Comparison of ENCODE assay signal across 8 cellular contexts in the genomic region with DNA sequence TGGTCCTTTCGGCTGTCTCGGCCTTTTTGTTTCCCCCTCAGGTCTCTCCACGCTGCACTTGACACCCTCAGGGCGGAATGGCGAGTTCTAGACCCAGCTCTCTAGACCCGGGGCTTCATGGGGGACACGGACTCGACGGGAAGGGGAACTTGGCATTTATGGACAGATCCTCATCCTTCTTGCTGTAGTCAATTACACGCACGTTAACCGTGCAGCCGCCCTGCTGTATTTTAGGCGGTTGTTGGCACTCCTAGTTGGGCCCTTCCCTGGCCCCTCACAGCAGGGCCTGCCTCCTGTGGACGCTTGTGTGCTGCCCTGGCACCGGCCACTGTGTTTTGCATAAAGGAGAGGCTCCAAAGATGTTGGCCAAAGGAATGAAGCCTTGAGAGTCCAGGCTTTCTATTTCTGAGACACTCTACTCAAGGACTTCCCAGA. TPM values are rescaled to one million over a fixed set of nuclear protein-coding genes. Genes with fewer than 3 reads are reported as not detected.
DNase-seq lines count a peak whose midpoint lies in the region; ATAC-seq, FAIRE-seq and TF ChIP-seq lines count a peak whose summit lies in the region.

No MANE protein-coding gene starts in this region.

- peak overlapping the region; percentile 73 for H2AFZ ChIP-seq in keratinocyte (ENCODE audit: control insufficient read depth, low read length)

- peaks cover 23% of the 10 kb centered on the region for H3K4me1 ChIP-seq in keratinocyte (ENCODE audit: control insufficient read depth, extremely low read depth, insufficient read depth, low read length)
- H3K4me1 ChIP-seq in spleen: peaks cover 4 to 34% (median 13%) of the 10 kb centered on the region in 6 donors

- H3K27me3 ChIP-seq in keratinocyte (ENCODE audit: control insufficient read depth, extremely low read depth, insufficient read depth, low read length): no peaks in the 10 kb centered on the region
- no peaks in the 10 kb centered on the region for H3K27me3 ChIP-seq in spleen (replicated peaks in 1 of 7)

- H3K4me1 Mint-ChIP-seq in MCF 10A (ENCODE audit: insufficient read depth, unreplicated experiment): peaks cover 10% of the 10 kb centered on the region

- dilution Hi-C loops in keratinocyte (cut with MboI; ENCODE audit: extremely low pct_ligation_motif_present, low sequenced_read_pairs): no loop called here

- POLR2A ChIA-PET in MCF 10A (lab: Yijun Ruan, JAX): interaction anchor here (0.5 to 2.7 kb wide), 6 partner anchors 10 to 667 kb away, joined by 3 to 19 read pairs (median 3); no protein-coding TSS in a partner anchor

- no peaks in the 10 kb centered on the region for H3K27me3 Mint-ChIP-seq in MCF 10A (ENCODE audit: insufficient read depth, unreplicated experiment)

- H3K36me3 Mint-ChIP-seq in MCF 10A (ENCODE audit: insufficient read depth, unreplicated experiment): peaks cover 14% of the 10 kb centered on the region

- no peak for FAIRE-seq in keratinocyte (lab: Jason Lieb, UNC)

- 32 to 49% (median 36%) methylated on average over 14 to 16 of the region's 16 CpGs for whole genome bisulfite sequencing in spleen, 5 donors

- H3K9me3 ChIP-seq in keratinocyte (ENCODE audit: control insufficient read depth, low read depth, low read length) (no peaks in the 10 kb centered on the region), spleen (no peaks in the 10 kb centered on the region)

- H3K4me2 ChIP-seq in keratinocyte (ENCODE audit: control insufficient read depth, extremely low read depth, insufficient read depth, low read depth, low read length): peak overlapping the region; percentile 100

- no peaks in the 10 kb centered on the region for H3K9me1 ChIP-seq in keratinocyte (ENCODE audit: control insufficient read depth, extremely low read depth, insufficient read depth, low read length)

- ATAC-seq in GM21737 (IDR thresholded peaks at IDR 0.05; ENCODE audit: unreplicated experiment): no peak

- DNase-seq in stimulated activated CD4-positive, alpha-beta T cell treated with anti-CD3 and anti-CD28 coated beads, Interleukin-2, amount 100 ng/mL, for 24 hours: peak; percentile 9 to 20
- DNase-seq in stimulated activated CD4-positive, alpha-beta T cell treated with anti-CD3 and anti-CD28 coated beads, Interleukin-4, amount 100 ng/mL, for 24 hours: no peak
- peak; percentile 24 for DNase-seq in NOMO-1 treated with DMSO at 0.1 percent for 48 hours (lab: John Stamatoyannopoulos, UW; ENCODE audit: unreplicated experiment)
- no peak for DNase-seq in MCF 10A (ENCODE audit: unreplicated experiment)
- no peak for DNase-seq in keratinocyte (ENCODE audit: low read depth, low spot score)
- no peak for DNase-seq in spleen
- no peak for DNase-seq in HK-2 (ENCODE audit: unreplicated experiment)

- TF ChIP-seq CTCF in MCF 10A (IDR thresholded peaks at IDR 0.05; ENCODE audit: unreplicated experiment): no peak
- TF ChIP-seq CTCF in keratinocyte (optimal IDR thresholded peaks at IDR 0.05 in 1 of 3, IDR thresholded peaks at IDR 0.05 in 1 of 3, conservative IDR thresholded peaks at IDR 0.05 in 1 of 3; ENCODE audit: extremely low read depth in 1 of 3, insufficient read depth in 2 of 3, low read length in 3 of 3): no peak
- no peak for TF ChIP-seq CTCF in spleen (IDR thresholded peaks at IDR 0.05 in 8 of 11, conservative IDR thresholded peaks at IDR 0.05 in 3 of 11)

- CTCF ChIA-PET in MCF 10A (lab: Yijun Ruan, JAX): interaction anchor here (0.6 kb wide), 1 partner anchor 300 kb away, joined by 3 read pairs; no protein-coding TSS in a partner anchor

- H3K27ac ChIP-seq in keratinocyte (ENCODE audit: control insufficient read depth, insufficient read depth, low read length) (no peak overlapping the region), spleen (peak overlapping the region; percentile 78 to 92 (median 88))

- peak overlapping the region; percentile 89 for H3K4me3 Mint-ChIP-seq in MCF 10A (ENCODE audit: unreplicated experiment)

- intact Hi-C loops in MCF 10A (cut with micrococcal nuclease): no loop called here
- intact Hi-C loops in spleen (cut with DNase I; ENCODE audit: low total_unique reads): loop anchor here (10.0 kb wide), 1 partner anchor 212 kb away; no protein-coding TSS in a partner anchor

- no peak for TF ChIP-seq POLR2A in spleen (IDR thresholded peaks at IDR 0.05)

- peak overlapping the region; percentile 57 to 88 (median 69) for H3K4me3 ChIP-seq in keratinocyte (ENCODE audit: control insufficient read depth in 2 of 3, extremely low read depth in 1 of 3, insufficient read depth in 2 of 3, low read depth in 1 of 3, low read length in 3 of 3)
- H3K4me3 ChIP-seq in spleen: peak overlapping the region; percentile 68 to 85 (median 80)

- H3K27ac Mint-ChIP-seq in MCF 10A (ENCODE audit: low read depth, unreplicated experiment): no peak overlapping the region

- H3K36me3 ChIP-seq in keratinocyte (ENCODE audit: control insufficient read depth in 2 of 2, extremely low read depth in 1 of 2, insufficient read depth in 2 of 2, low read length in 2 of 2): peaks cover 0 to 1% of the 10 kb centered on the region in 2 experiments
- peaks cover 0 to 8% (median under 1%) of the 10 kb centered on the region in 6 donors for H3K36me3 ChIP-seq in spleen

- H3K9me3 Mint-ChIP-seq in MCF 10A (ENCODE audit: unreplicated experiment): no peaks in the 10 kb centered on the region

- BruUV-seq in MCF 10A (replicated peaks; lab: Mats Ljungman, UMichigan): no TSS peak

- H3K79me2 ChIP-seq in keratinocyte (ENCODE audit: control insufficient read depth, insufficient read depth, low read length): peaks cover 40% of the 10 kb centered on the region

- H3K9ac ChIP-seq in keratinocyte (ENCODE audit: control insufficient read depth, extremely low read depth, insufficient read depth, low read length): peak overlapping the region; percentile 100

- H4K20me1 ChIP-seq in keratinocyte (ENCODE audit: control insufficient read depth, extremely low read depth, insufficient read depth, low read length): no peaks in the 10 kb centered on the region

RNA-seq across cellular contexts. Expression of a gene that starts 0.6 kb away (rescaled TPM):
- total RNA-seq in MCF 10A (2022) (53.5 and 57.0 TPM in 2 replicates), spleen (10 to 100 TPM; 14.8 to 31.7 (median 20.3) TPM)
- polyA plus RNA-seq in keratinocyte (29.9 to 51.2 TPM (median 39.2 TPM) in 3 replicates), spleen (10 to 100 TPM; 10.9 to 15.4 (median 12.9) TPM)
- 44.0 TPM for polyA plus RNA-seq in keratinocyte (2011; ENCODE audit: low read depth)
- polyA plus RNA-seq in keratinocyte (2011; cell fraction: cytosol; rRNA removed): 28.5 and 51.4 TPM in 2 replicates
- polyA plus RNA-seq in keratinocyte (2011; cell fraction: nucleus; rRNA removed): 28.8 and 35.8 TPM in 2 replicates
- polyA plus RNA-seq in keratinocyte (2012; ENCODE audit: low replicate concordance): 24.9 and 67.9 TPM in 2 replicates
- polyA minus RNA-seq in keratinocyte: 0.89 to 10.2 TPM (median 6.1 TPM) in 3 replicates
- polyA minus RNA-seq in keratinocyte (2011; cell fraction: cytosol; rRNA and poly(A)+ RNA removed): 13.6 TPM
- polyA minus RNA-seq in keratinocyte (2011; cell fraction: nucleus; rRNA and poly(A)+ RNA removed): 9.3 and 23.3 TPM in 2 replicates

Comparison
In these comparisons a context has a peak if more than half of its experiments do, and no peak if none do; other contexts are left out.
1. DNase-seq: peak in stimulated activated CD4-positive, alpha-beta T cell treated with anti-CD3 and anti-CD28 coated beads, Interleukin-2, amount 100 ng/mL, for 24 hours (2 of 2) and NOMO-1 treated with DMSO at 0.1 percent for 48 hours (single experiment); none in stimulated activated CD4-positive, alpha-beta T cell treated with anti-CD3 and anti-CD28 coated beads, Interleukin-4, amount 100 ng/mL, for 24 hours (single experiment), MCF 10A (single experiment), keratinocyte (single experiment), spleen (single experiment) and HK-2 (single experiment).